In genomic region chr12:53274445-53274844, GRCh38 we compare ENCODE assay signal across 20 cellular contexts.
"Had no signal": no experiment of that assay in that cellular context is flagged by ENCODE, and none has a peak within 500 bp of the region (broad histone marks: within the 10 kb centered on the region; RNA-seq: fewer than 3 reads in every experiment).

No MANE protein-coding gene starts in this region.

- ATAC-seq: activated CD4-positive, CD25-positive, alpha-beta regulatory T cell treated with anti-CD3 and anti-CD28 coated beads, Interleukin-2, amount 50 U/mL, for 24 hours had no signal

- H3K4me3 Mint-ChIP-seq: activated naive CD8-positive, alpha-beta T cell treated with anti-CD3 and anti-CD28 coated beads for 36 hours; dendritic cell treated with granulocyte-macrophage colony-stimulating factor and Interleukin-4, amounts not matched to agents 40 ng/mL and 50 ng/mL, for 4 days; nephron progenitor cell had no signal

- H3K4me3 ChIP-seq: cardiac muscle cell, left ventricle myocardium inferior, tibial artery, vagina had no signal

- H3K27me3 Mint-ChIP-seq: activated naive CD8-positive, alpha-beta T cell treated with anti-CD3 and anti-CD28 coated beads for 36 hours; dendritic cell treated with granulocyte-macrophage colony-stimulating factor and Interleukin-4, amounts not matched to agents 40 ng/mL and 50 ng/mL, for 4 days had no signal

- H3K9me3 Mint-ChIP-seq: activated naive CD8-positive, alpha-beta T cell treated with anti-CD3 and anti-CD28 coated beads for 36 hours; dendritic cell treated with granulocyte-macrophage colony-stimulating factor and Interleukin-4, amounts not matched to agents 40 ng/mL and 50 ng/mL, for 4 days; nephron progenitor cell had no signal

- H3K27me3 ChIP-seq: cardiac muscle cell, tibial artery, vagina had no signal

- H3K36me3 ChIP-seq: cardiac muscle cell, left ventricle myocardium inferior, tibial artery, vagina had no signal

- H3K9me3 ChIP-seq: left ventricle myocardium inferior, tibial artery, vagina had no signal

- H3K27ac Mint-ChIP-seq: activated naive CD8-positive, alpha-beta T cell treated with anti-CD3 and anti-CD28 coated beads for 36 hours; dendritic cell treated with granulocyte-macrophage colony-stimulating factor and Interleukin-4, amounts not matched to agents 40 ng/mL and 50 ng/mL, for 4 days; nephron progenitor cell had no signal

- H3K4me1 ChIP-seq: left ventricle myocardium inferior, tibial artery, vagina had no signal

- DNase-seq: activated naive CD4-positive, alpha-beta T cell; activated naive CD8-positive, alpha-beta T cell treated with anti-CD3 and anti-CD28 coated beads for 36 hours; activated T-cell treated with anti-CD3 and anti-CD28 coated beads for 4 hours; amniotic stem cell; effector CD8-positive, alpha-beta T cell; head of caudate nucleus; kidney glomerular epithelial cell; left ventricle myocardium inferior; mammary epithelial cell; nephron progenitor cell; occipital lobe; retina; stimulated activated CD8-positive, alpha-beta memory T cell treated with anti-CD3 and anti-CD28 coated beads, Interleukin-4, amount 100 ng/mL, for 48 hours; stimulated activated naive CD4-positive, alpha-beta T cell; substantia nigra; tibial artery had no signal

- H3K27ac ChIP-seq: cardiac muscle cell, left ventricle myocardium inferior, tibial artery, vagina had no signal
